In genomic region chr12:89461649-89462612, GRCh38 we compare ENCODE assay signal across 8 cellular contexts.
DNase-seq lines count a peak whose midpoint lies in the region; ATAC-seq, FAIRE-seq and TF ChIP-seq lines count a peak whose summit lies in the region.

No MANE protein-coding gene starts in this region.

- peak overlapping the region; percentile 13 for H3K4me3 Mint-ChIP-seq in activated CD4-positive, alpha-beta T cell treated with anti-CD3 and anti-CD28 coated beads for 36 hours
- H3K4me3 Mint-ChIP-seq in GM23338: no peak overlapping the region

- DNase-seq in activated CD4-positive, alpha-beta T cell treated with anti-CD3 and anti-CD28 coated beads for 36 hours: no peak
- no peak for DNase-seq in activated CD4-positive, alpha-beta T cell treated with anti-CD3 and anti-CD28 coated beads for 4 hours
- peak; percentile 76 for DNase-seq in GM23338 (ENCODE audit: low spot score)
- DNase-seq in PC-9: peak in 1 of 2 experiments; percentile 66
- peak; percentile 82 for DNase-seq in cerebellar cortex (ENCODE audit: low spot score)
- DNase-seq in HepG2 (ENCODE audit: low spot score): peak; percentile 44
- DNase-seq in thyroid gland: no peak

- no peak for TF ChIP-seq EP300 in HepG2 (IDR thresholded peaks at IDR 0.05; ENCODE audit: low read depth in 2 of 2, low read length in 2 of 2)
- no peak for TF ChIP-seq EP300 in HepG2 (CRISPR knock-in tag; IDR thresholded peaks at IDR 0.05; ENCODE audit: borderline replicate concordance)

- H3K4me1 ChIP-seq in GM23338 (ENCODE audit: insufficient read depth) (peaks cover 16% of the 10 kb centered on the region; the same call in 1 of the 2 replicates), PC-9 (replicated peaks; ENCODE audit: insufficient read depth) (peaks cover 4% of the 10 kb centered on the region), HepG2 (ENCODE audit: insufficient read depth, low read length) (no peaks in the 10 kb centered on the region), thyroid gland (no peaks in the 10 kb centered on the region)

- H3K27me3 Mint-ChIP-seq in activated CD4-positive, alpha-beta T cell treated with anti-CD3 and anti-CD28 coated beads for 36 hours: no peaks in the 10 kb centered on the region
- no peaks in the 10 kb centered on the region for H3K27me3 Mint-ChIP-seq in GM23338 (ENCODE audit: insufficient read depth, low read depth, poor library complexity)

- WGBS in HepG2 (ENCODE audit: low lambda C conversion rate): 46% methylated on average over 6 of the region's 6 CpGs
- WGBS in thyroid gland, 2 donors: 27 to 30% methylated on average over 6 of the region's 6 CpGs

- TF ChIP-seq RAD21 in HepG2 (CRISPR knock-in tag; IDR thresholded peaks at IDR 0.05): peak; percentile 73

- H3K9me3 Mint-ChIP-seq in activated CD4-positive, alpha-beta T cell treated with anti-CD3 and anti-CD28 coated beads for 36 hours (ENCODE audit: low read depth): no peaks in the 10 kb centered on the region
- H3K9me3 Mint-ChIP-seq in GM23338: no peaks in the 10 kb centered on the region

- TF ChIP-seq POLR2A in HepG2 (IDR thresholded peaks at IDR 0.05; ENCODE audit: insufficient read depth in 1 of 2, low read depth in 2 of 2, low read length in 2 of 2) (no peak), thyroid gland (IDR thresholded peaks at IDR 0.05) (no peak)

- H3F3A ChIP-seq in GM23338 (replicated peaks; ENCODE audit: low read depth) (no peaks in the 10 kb centered on the region), PC-9 (ENCODE audit: insufficient read depth, low read depth) (no peaks in the 10 kb centered on the region)

- H3K27ac Mint-ChIP-seq in activated CD4-positive, alpha-beta T cell treated with anti-CD3 and anti-CD28 coated beads for 36 hours: peak overlapping the region; percentile 68
- no peak overlapping the region for H3K27ac Mint-ChIP-seq in GM23338

- CTCF ChIA-PET in activated CD4-positive, alpha-beta T cell treated with anti-CD3 and anti-CD28 coated beads for 36 hours (lab: Charles Lee): interaction anchor here (0.6 to 5.3 kb wide), 37 partner anchors 8 to 457 kb away, joined by 3 to 54 read pairs (median 4); partner anchors contain the start of genes DUSP6, GALNT4 and POC1B
- CTCF ChIA-PET in PC-9 (lab: Charles Lee): interaction anchor here (0.5 to 1.4 kb wide), 4 partner anchors 87 to 445 kb away, joined by 4 to 14 read pairs (median 4); no protein-coding TSS in a partner anchor
- CTCF ChIA-PET in HepG2 (lab: Yijun Ruan, JAX; ENCODE audit: low intra/inter-chr PET ratio, low total read pairs): interaction anchor here (1.2 to 3.0 kb wide), 4 partner anchors 68 to 445 kb away, joined by 3 to 37 read pairs (median 14); no protein-coding TSS in a partner anchor

- BruUV-seq in PC-9 (replicated peaks; lab: Mats Ljungman, UMichigan): no TSS peak
- no TSS peak for BruUV-seq in HepG2 (replicated peaks; lab: Mats Ljungman, UMichigan)

- H3K79me2 ChIP-seq in GM23338 (replicated peaks; ENCODE audit: insufficient read depth) (no peaks in the 10 kb centered on the region), PC-9 (ENCODE audit: low read depth) (no peaks in the 10 kb centered on the region), HepG2 (ENCODE audit: insufficient read depth, low read length) (no peaks in the 10 kb centered on the region)

- no peak overlapping the region for H3K4me2 ChIP-seq in GM23338
- peak overlapping the region; percentile 69 for H3K4me2 ChIP-seq in PC-9
- H3K4me2 ChIP-seq in HepG2 (ENCODE audit: low read depth, low read length): no peak overlapping the region

- peak; percentile 47 for FAIRE-seq in HepG2 (lab: Jason Lieb, UNC)

- H3K9me3 ChIP-seq in KOPT-K1 (ENCODE audit: insufficient read depth, low read length, poor library complexity, severe bottlenecking): no peaks in the 10 kb centered on the region
- H3K9me3 ChIP-seq in PC-9 (ENCODE audit: insufficient read depth, low read depth): no peaks in the 10 kb centered on the region
- no peaks in the 10 kb centered on the region for H3K9me3 ChIP-seq in HepG2 (ENCODE audit: low read length)
- no peaks in the 10 kb centered on the region for H3K9me3 ChIP-seq in thyroid gland

- TF ChIP-seq CTCF in GM23338 (conservative IDR thresholded peaks at IDR 0.05; ENCODE audit: low read depth in 2 of 2) (peak in 1 of 2 experiments; percentile 67), PC-9 (conservative IDR thresholded peaks at IDR 0.05) (peak; percentile 77), HepG2 (CRISPR knock-in tag; IDR thresholded peaks at IDR 0.05) (peak; percentile 72), thyroid gland (IDR thresholded peaks at IDR 0.05) (peak in 4 of 6 experiments; percentile 51 to 88 (median 66))

- H2AFZ ChIP-seq in GM23338: no peak overlapping the region
- H2AFZ ChIP-seq in PC-9: peak overlapping the region; percentile 74; the same call in 1 of the 2 replicates
- no peak overlapping the region for H2AFZ ChIP-seq in HepG2 (ENCODE audit: low read length)

- in situ Hi-C loops in HepG2 (cut with HindIII; ENCODE audit: extremely low pct_ligation_motif_present, low pct_unique_long_range_greater_than_20kb): no loop called here

- H3K9me2 ChIP-seq in GM23338 (ENCODE audit: insufficient read depth): no peaks in the 10 kb centered on the region
- no peaks in the 10 kb centered on the region for H3K9me2 ChIP-seq in PC-9 (ENCODE audit: insufficient read depth)

- peak; percentile 93 for ATAC-seq in activated CD4-positive, alpha-beta T cell treated with anti-CD3 and anti-CD28 coated beads for 36 hours
- ATAC-seq in GM23338: peak; percentile 71
- ATAC-seq in HepG2: peak; percentile 80

- H3K27ac ChIP-seq in GM23338 (ENCODE audit: low read depth): no peak overlapping the region
- H3K27ac ChIP-seq in KOPT-K1 (ENCODE audit: low read depth, low read length, poor library complexity, severe bottlenecking): peak overlapping the region; percentile 35
- H3K27ac ChIP-seq in PC-9: peak overlapping the region; percentile 17; the same call in 1 of the 2 replicates
- no peak overlapping the region for H3K27ac ChIP-seq in HepG2 (ENCODE audit: extremely low read length, insufficient read depth, low read length)
- peak overlapping the region in 1 of 3 donors; percentile 30 for H3K27ac ChIP-seq in thyroid gland

- no peaks in the 10 kb centered on the region for H4K20me1 ChIP-seq in GM23338 (replicated peaks; ENCODE audit: insufficient read depth)
- H4K20me1 ChIP-seq in PC-9 (ENCODE audit: insufficient read depth): no peaks in the 10 kb centered on the region
- H4K20me1 ChIP-seq in HepG2 (ENCODE audit: insufficient read depth, low read length): no peaks in the 10 kb centered on the region

- H3K9ac ChIP-seq in HepG2 (ENCODE audit: insufficient read depth, low read depth, low read length): no peak overlapping the region

- intact Hi-C loops in activated CD4-positive, alpha-beta T cell treated with anti-CD3 and anti-CD28 coated beads for 36 hours (cut with DNase I, micrococcal nuclease): loop anchor here (1.0 to 5.0 kb wide), 8 partner anchors 107 to 445 kb away; partner anchors contain the start of gene DUSP6 (in 1 of the 2)
- intact Hi-C loops in PC-9 (cut with micrococcal nuclease; ENCODE audit: unreplicated experiment) (loop anchor here (1.0 to 5.0 kb wide), 3 partner anchors 65 to 443 kb away; partner anchors contain the start of gene POC1B), HepG2 (cut with micrococcal nuclease; ENCODE audit: unreplicated experiment) (loop anchor here (1.0 to 5.0 kb wide), 4 partner anchors 70 to 443 kb away; no protein-coding TSS in a partner anchor), thyroid gland (cut with DNase I) (loop anchor here (5.0 kb wide), 1 partner anchor 410 kb away; no protein-coding TSS in a partner anchor)

- POLR2A ChIA-PET in activated CD4-positive, alpha-beta T cell treated with anti-CD3 and anti-CD28 coated beads for 36 hours (lab: Charles Lee): no interaction called here
- POLR2A ChIA-PET in PC-9 (lab: Charles Lee; ENCODE audit: unreplicated experiment) (no interaction called here), HepG2 (lab: Yijun Ruan, JAX) (interaction anchor here (0.9 to 1.6 kb wide), 3 partner anchors 108 to 116 kb away, joined by 3 to 10 read pairs (median 3); partner anchors contain the start of gene DUSP6)

- no peaks in the 10 kb centered on the region for H3K36me3 ChIP-seq in GM23338 (ENCODE audit: insufficient read depth)
- H3K36me3 ChIP-seq in KOPT-K1 (ENCODE audit: insufficient read depth, low read length): no peaks in the 10 kb centered on the region
- no peaks in the 10 kb centered on the region for H3K36me3 ChIP-seq in PC-9 (ENCODE audit: low read depth)
- no peaks in the 10 kb centered on the region; a peak in 1 of 5 replicates for H3K36me3 ChIP-seq in HepG2 (replicated peaks in 1 of 2; ENCODE audit: control insufficient read depth in 1 of 2, insufficient read depth in 2 of 2, low read length in 2 of 2)
- no peaks in the 10 kb centered on the region for H3K36me3 ChIP-seq in thyroid gland

- peaks cover 12% of the 10 kb centered on the region for H3K36me3 Mint-ChIP-seq in activated CD4-positive, alpha-beta T cell treated with anti-CD3 and anti-CD28 coated beads for 36 hours (ENCODE audit: low read depth)
- no peaks in the 10 kb centered on the region for H3K36me3 Mint-ChIP-seq in GM23338 (ENCODE audit: low read depth)

- no peaks in the 10 kb centered on the region for H3K27me3 ChIP-seq in GM23338 (ENCODE audit: insufficient read depth)
- no peaks in the 10 kb centered on the region for H3K27me3 ChIP-seq in PC-9 (ENCODE audit: insufficient read depth, low read depth)
- H3K27me3 ChIP-seq in HepG2 (ENCODE audit: control insufficient read depth in 1 of 2, insufficient read depth in 2 of 2, low read length in 2 of 2): no peaks in the 10 kb centered on the region
- no peaks in the 10 kb centered on the region for H3K27me3 ChIP-seq in thyroid gland

- peaks cover 20% of the 10 kb centered on the region for H3K4me1 Mint-ChIP-seq in activated CD4-positive, alpha-beta T cell treated with anti-CD3 and anti-CD28 coated beads for 36 hours
- peaks cover 27% of the 10 kb centered on the region for H3K4me1 Mint-ChIP-seq in GM23338

- no peak overlapping the region for H3K4me3 ChIP-seq in GM23338
- H3K4me3 ChIP-seq in PC-9: peak overlapping the region; percentile 28; the same call in 1 of the 2 replicates
- no peak overlapping the region for H3K4me3 ChIP-seq in HepG2 (replicated peaks in 1 of 3; ENCODE audit: insufficient read depth in 1 of 3, low read depth in 2 of 3, low read length in 3 of 3)
- no peak overlapping the region for H3K4me3 ChIP-seq in thyroid gland (replicated peaks in 1 of 3)

TF ChIP-seq in GM23338, 12 proteins besides CTCF, POLR2A, EP300 and RAD21 (continues in another document):
- TF ChIP-seq ZNF114 (CRISPR knock-in tag; IDR thresholded peaks at IDR 0.05) (no peak), EZH2 (IDR thresholded peaks at IDR 0.05; ENCODE audit: low read depth, unreplicated experiment) (no peak), POLR2AphosphoS5 (IDR thresholded peaks at IDR 0.05; ENCODE audit: low read depth) (no peak), ZNF331 (CRISPR knock-in tag; IDR thresholded peaks at IDR 0.05; ENCODE audit: low read depth) (no peak)

TF ChIP-seq in HepG2, 621 proteins besides CTCF, POLR2A, EP300 and RAD21 (continues in another document):
- TF ChIP-seq ZNF264 (CRISPR knock-in tag; IDR thresholded peaks at IDR 0.05) (0 out of 2 replicates have a peak, but pooled peaks have one; percentile 16), SIN3B (IDR thresholded peaks at IDR 0.05; ENCODE audit: low read length) (no peak), ZNF761 (CRISPR knock-in tag; conservative IDR thresholded peaks at IDR 0.05) (no peak), STAG1 (CRISPR knock-in tag; IDR thresholded peaks at IDR 0.05) (peak; percentile 92), MAFF (IDR thresholded peaks at IDR 0.05; ENCODE audit: low read depth, low read length) (0 out of 2 replicates have a peak, but pooled peaks have one; percentile 4)

Comparison
In these comparisons a context has a peak if more than half of its experiments do, and no peak if none do; other contexts are left out.
1. DNase-seq: peak in GM23338 (single experiment), cerebellar cortex (single experiment) and HepG2 (single experiment); none in activated CD4-positive, alpha-beta T cell treated with anti-CD3 and anti-CD28 coated beads for 36 hours (single experiment), activated CD4-positive, alpha-beta T cell treated with anti-CD3 and anti-CD28 coated beads for 4 hours (0 of 2) and thyroid gland (0 of 2).
2. H3K27ac ChIP-seq: peak in KOPT-K1 (single experiment) and PC-9 (single experiment); none in GM23338 (single experiment) and HepG2 (single experiment).
3. Peak in every context shown above with its lines, with median percentiles within 50 percentile points of each other: ATAC-seq.